Comparison of ENCODE assay signal across 18 cellular contexts in genomic region chr9:127642047-127642740, GRCh38. TPM values are rescaled to one million over a fixed set of nuclear protein-coding genes. Genes with fewer than 3 reads are reported as not detected.
A peak's percentile ranks its signal among the peaks of the same experiment; 100 is the strongest.
DNase-seq lines count a peak whose midpoint lies in the region; ATAC-seq and TF ChIP-seq lines count a peak whose summit lies in the region.
"Had no signal": no experiment of that assay in that cellular context is flagged by ENCODE, and none has a peak within 500 bp of the region (broad histone marks: within the 10 kb centered on the region; RNA-seq: fewer than 3 reads in every experiment).

No MANE protein-coding gene starts in this region.

- no peaks in the 10 kb centered on the region for H3K9me3 Mint-ChIP-seq in neural progenitor cell
- H3K9me3 Mint-ChIP-seq: activated T-helper 2 cell treated with anti-CD3 and anti-CD28 coated beads, Interferon-gamma antibody, Interleukin-2, Interleukin-4, amounts not matched to agents 10 μg/mL and 5 μg/mL and 100 μg/mL, durations not matched to agents 14 hours and 24 hours and 36 hours had no signal

- peak overlapping the region; percentile 8 for H3K9ac ChIP-seq in neural progenitor cell
- H3K9ac ChIP-seq: BLaER1 had no signal

- no peak overlapping the region for H3K4me2 ChIP-seq in neural progenitor cell
- H3K4me2 ChIP-seq: BLaER1 had no signal

- H3K4me1 ChIP-seq in cardiac muscle cell (ENCODE audit: low read depth), result no peaks in the 10 kb centered on the region
- peaks cover 27% of the 10 kb centered on the region for H3K4me1 ChIP-seq in neural progenitor cell
- H3K4me1 ChIP-seq in vagina, result peaks cover 6% of the 10 kb centered on the region
- H3K4me1 ChIP-seq in spleen, result peaks cover 0 to 3% (median 0%) of the 10 kb centered on the region in 6 donors
- H3K4me1 ChIP-seq: BLaER1 had no signal

- H3K36me3 Mint-ChIP-seq in neural progenitor cell, result no peaks in the 10 kb centered on the region

- WGBS in spleen, 5 donors, result 68 to 79% (median 76%) methylated on average over 10 of the region's 10 CpGs

- peak overlapping the region; percentile 2 for H3K27ac Mint-ChIP-seq in neural progenitor cell
- H3K27ac Mint-ChIP-seq: activated T-helper 2 cell treated with anti-CD3 and anti-CD28 coated beads, Interferon-gamma antibody, Interleukin-2, Interleukin-4, amounts not matched to agents 10 μg/mL and 5 μg/mL and 100 μg/mL, durations not matched to agents 14 hours and 24 hours and 36 hours had no signal

- H3K27ac ChIP-seq in cardiac muscle cell (peak overlapping the region; percentile 9), neural progenitor cell (no peak overlapping the region), vagina (peak overlapping the region; percentile 37), spleen (no peak overlapping the region)
- H3K27ac ChIP-seq: BLaER1, neutrophil had no signal

- intact Hi-C loops in Right ventricle myocardium inferior (cut with DNase I) (no loop called here), vagina (cut with DNase I) (no loop called here), spleen (cut with DNase I; ENCODE audit: low total_unique reads) (no loop called here)

- H3F3A ChIP-seq in neural progenitor cell (ENCODE audit: low read depth), result peaks cover 36% of the 10 kb centered on the region

- no peaks in the 10 kb centered on the region for H3K27me3 ChIP-seq in cardiac muscle cell
- H3K27me3 ChIP-seq in neural progenitor cell, result no peaks in the 10 kb centered on the region
- no peaks in the 10 kb centered on the region for H3K27me3 ChIP-seq in vagina
- peaks cover 0 to 4% (median 0%) of the 10 kb centered on the region in 7 donors for H3K27me3 ChIP-seq in spleen (replicated peaks in 1 of 7)
- H3K27me3 ChIP-seq: BLaER1, esophagus squamous epithelium, heart right ventricle had no signal

- H2AFZ ChIP-seq in neural progenitor cell (replicated peaks), result no peak overlapping the region

- H4K20me1 ChIP-seq in neural progenitor cell (ENCODE audit: low read depth), result peaks cover 62% of the 10 kb centered on the region

- H3K4me1 Mint-ChIP-seq in neural progenitor cell, result peaks cover 14% of the 10 kb centered on the region

- DNase-seq in cardiac muscle cell (ENCODE audit: low read depth in 1 of 2, low spot score in 1 of 2) (no peak), Right ventricle myocardium inferior (ENCODE audit: missing footprints) (no peak), fibroblast of the aortic adventitia (ENCODE audit: low read depth) (no peak), neural progenitor cell (ENCODE audit: low spot score) (no peak), vagina (ENCODE audit: extremely low spot score in 2 of 2) (no peak), kidney tubule cell (ENCODE audit: low spot score) (no peak), NCI-H1417 (lab: John Stamatoyannopoulos, UW) (no peak), spleen (no peak)
- DNase-seq: activated CD4-positive, alpha-beta T cell treated with anti-CD3 and anti-CD28 coated beads for 1 hour; caudate nucleus; esophagus squamous epithelium; heart right ventricle; NCI-H2227 treated with DMSO at 0.1 percent for 48 hours; stimulated activated CD4-positive, alpha-beta T cell treated with anti-CD3 and anti-CD28 coated beads, Interleukin-4, amount 100 ng/mL, for 4 hours; substantia nigra had no signal

- H3K9me3 ChIP-seq in cardiac muscle cell (ENCODE audit: low read depth) (no peaks in the 10 kb centered on the region), neural progenitor cell (ENCODE audit: low read depth) (no peaks in the 10 kb centered on the region), vagina (no peaks in the 10 kb centered on the region), spleen (no peaks in the 10 kb centered on the region)
- H3K9me3 ChIP-seq: BLaER1, esophagus squamous epithelium, heart right ventricle, neutrophil had no signal

- peaks cover 21% of the 10 kb centered on the region for H3K79me2 ChIP-seq in neural progenitor cell (ENCODE audit: low read depth)

- no peak overlapping the region for H3K4me3 Mint-ChIP-seq in neural progenitor cell

- no peak for ATAC-seq in Right ventricle myocardium inferior
- ATAC-seq: heart right ventricle had no signal

- H3K4me3 ChIP-seq in cardiac muscle cell, result no peak overlapping the region
- peak overlapping the region; percentile 16 for H3K4me3 ChIP-seq in fibroblast of the aortic adventitia (ENCODE audit: low read depth, low read length)
- H3K4me3 ChIP-seq in neural progenitor cell, result no peak overlapping the region
- no peak overlapping the region for H3K4me3 ChIP-seq in vagina
- H3K4me3 ChIP-seq in spleen, result no peak overlapping the region
- H3K4me3 ChIP-seq: BLaER1 had no signal

- no peak for TF ChIP-seq CTCF in cardiac muscle cell (IDR thresholded peaks at IDR 0.05; ENCODE audit: low read depth, low read length)
- TF ChIP-seq CTCF in fibroblast of the aortic adventitia (IDR thresholded peaks at IDR 0.05; ENCODE audit: insufficient read depth, low read length), result no peak
- TF ChIP-seq CTCF in neural progenitor cell (IDR thresholded peaks at IDR 0.05), result no peak
- no peak for TF ChIP-seq CTCF in vagina (IDR thresholded peaks at IDR 0.05)
- no peak for TF ChIP-seq CTCF in spleen (IDR thresholded peaks at IDR 0.05 in 8 of 11, conservative IDR thresholded peaks at IDR 0.05 in 3 of 11)

- H3K36me3 ChIP-seq in cardiac muscle cell (no peaks in the 10 kb centered on the region), neural progenitor cell (no peaks in the 10 kb centered on the region), vagina (no peaks in the 10 kb centered on the region), spleen (no peaks in the 10 kb centered on the region)
- H3K36me3 ChIP-seq: BLaER1, esophagus squamous epithelium, heart right ventricle, neutrophil had no signal

- TF ChIP-seq POLR2A in vagina (IDR thresholded peaks at IDR 0.05), result no peak
- no peak for TF ChIP-seq POLR2A in spleen (IDR thresholded peaks at IDR 0.05)

- H3K27me3 Mint-ChIP-seq in neural progenitor cell (ENCODE audit: insufficient read depth, low read depth), result no peaks in the 10 kb centered on the region

RNA-seq across cellular contexts. Expression of gene STXBP1, which starts 30.1 kb away (rescaled TPM):
- total RNA-seq in cardiac muscle cell (19.8 and 95.5 TPM in 2 replicates), Right ventricle myocardium inferior (51.5 TPM), fibroblast of the aortic adventitia (ENCODE audit: low replicate concordance) (25.5 and 40.6 TPM in 2 replicates), neural progenitor cell (ENCODE audit: low replicate concordance) (12.0 and 23.1 TPM in 2 replicates), vagina (56.2 TPM), spleen (10 to 100 TPM; 26.0 to 75.7 (median 38.5) TPM)
- polyA plus RNA-seq in cardiac muscle cell (26.0 and 27.0 TPM in 2 replicates), spleen (1 to 10 TPM; 4.3 to 7.6 (median 6.0) TPM)

Comparison
In these comparisons a context has a peak if more than half of its experiments do, and no peak if none do; other contexts are left out.
1. H3K27ac ChIP-seq: peak in cardiac muscle cell (single experiment) and vagina (single experiment); none in neural progenitor cell (single experiment) and spleen (0 of 8).